In genomic region chr7:16484453-16485158, GRCh38 we compare ENCODE assay signal across 11 cellular contexts. TPM values are rescaled to one million over a fixed set of nuclear protein-coding genes. Genes with fewer than 3 reads are reported as not detected.
DNase-seq lines count a peak whose midpoint lies in the region; ATAC-seq and TF ChIP-seq lines count a peak whose summit lies in the region.
"Had no signal": no experiment of that assay in that cellular context is flagged by ENCODE, and none has a peak within 500 bp of the region (broad histone marks: within the 10 kb centered on the region; RNA-seq: fewer than 3 reads in every experiment).

No MANE protein-coding gene starts in this region.

- CTCF ChIA-PET in HEK293T (lab: Yijun Ruan, JAX) (no interaction called here), PC-9 (lab: Charles Lee) (interaction anchor here (0.8 kb wide), 1 partner anchor 80 kb away, joined by 5 read pairs; no protein-coding TSS in a partner anchor)

- H4K8ac ChIP-seq in trophoblast cell (ENCODE audit: low read depth, low read length) = no peak overlapping the region

- H2AFZ ChIP-seq in PC-9 (no peak overlapping the region), trophoblast cell (ENCODE audit: insufficient read depth, low read length, poor library complexity) (no peak overlapping the region)

- H4K12ac ChIP-seq in trophoblast cell (ENCODE audit: low read depth, low read length) = no peak overlapping the region

- H3K27me3 ChIP-seq in PC-9 (ENCODE audit: insufficient read depth, low read depth) (no peaks in the 10 kb centered on the region), trophoblast cell (ENCODE audit: insufficient read depth, low read length) (no peaks in the 10 kb centered on the region)

- no peak overlapping the region for H2BK5ac ChIP-seq in trophoblast cell (ENCODE audit: low read depth, low read length, poor library complexity)

- no peak overlapping the region for H2AK5ac ChIP-seq in trophoblast cell (ENCODE audit: low read length)

- BruUV-seq in PC-9 (replicated peaks; lab: Mats Ljungman, UMichigan) = no TSS peak

- H3K23ac ChIP-seq in trophoblast cell (ENCODE audit: low read length) = no peak overlapping the region

- intact Hi-C loops in PC-9 (cut with micrococcal nuclease; ENCODE audit: unreplicated experiment) = no loop called here

- no CpG with 5 or more reads among the region's 4 CpGs for WGBS in trophoblast cell (ENCODE audit: extremely low coverage, insufficient coverage, insufficient read length)

- H3K4me3 ChIP-seq in PC-9 (no peak overlapping the region), epithelial cell of proximal tubule (ENCODE audit: low read depth, low read length) (no peak overlapping the region), trophoblast cell (ENCODE audit: low read depth, low read length) (no peak overlapping the region)

- H3F3A ChIP-seq in PC-9 (ENCODE audit: insufficient read depth, low read depth) = peaks cover 13% of the 10 kb centered on the region

- H3K36me3 ChIP-seq in PC-9 (ENCODE audit: low read depth) = no peaks in the 10 kb centered on the region
- H3K36me3 ChIP-seq in trophoblast cell (ENCODE audit: control insufficient read depth in 1 of 2, insufficient read depth in 2 of 2, low read length in 2 of 2) = no peaks in the 10 kb centered on the region

- H3K9me2 ChIP-seq in PC-9 (ENCODE audit: insufficient read depth) = no peaks in the 10 kb centered on the region

- H3K79me1 ChIP-seq in trophoblast cell (ENCODE audit: low read length) = peaks cover 2% of the 10 kb centered on the region

- H3K27ac ChIP-seq in PC-9 (no peak overlapping the region), trophoblast cell (ENCODE audit: low read depth, low read length) (no peak overlapping the region)

- H3K14ac ChIP-seq in trophoblast cell (ENCODE audit: low read length) = no peak overlapping the region

- peak; percentile 13 for DNase-seq in HEK293T (ENCODE audit: extremely low spot score)
- peak; percentile 45 to 88 for DNase-seq in PC-9
- peak; percentile 12 for DNase-seq in epithelial cell of proximal tubule (ENCODE audit: low read depth)
- no peak for DNase-seq in trophoblast cell
- DNase-seq in chondrocyte (ENCODE audit: low spot score) = no peak
- no peak for DNase-seq in activated CD4-positive, alpha-beta T cell treated with anti-CD3 and anti-CD28 coated beads for 4 hours
- no peak for DNase-seq in KG1 (lab: John Stamatoyannopoulos, UW)
- DNase-seq: activated T-cell treated with anti-CD3 and anti-CD28 coated beads, Interleukin-2, amount 50 U/mL, for 48 hours; DMS 273 treated with DMSO at 0.1 percent for 48 hours had no signal

- H3K4me1 ChIP-seq in PC-9 (replicated peaks; ENCODE audit: insufficient read depth) (peaks cover 12% of the 10 kb centered on the region), trophoblast cell (ENCODE audit: control insufficient read depth in 1 of 2, insufficient read depth in 2 of 2, low read length in 2 of 2) (peaks cover 0 to 5% of the 10 kb centered on the region in 2 experiments)

- ATAC-seq in GM18870 (IDR thresholded peaks at IDR 0.05; ENCODE audit: unreplicated experiment) = no peak

- peak overlapping the region; percentile 1 for H2BK120ac ChIP-seq in trophoblast cell (ENCODE audit: insufficient read depth, low read length, poor library complexity)

- no peaks in the 10 kb centered on the region for H3K79me2 ChIP-seq in PC-9 (ENCODE audit: low read depth)
- no peaks in the 10 kb centered on the region for H3K79me2 ChIP-seq in trophoblast cell (ENCODE audit: control insufficient read depth, insufficient read depth, low read length, poor library complexity)

- H3K27me3 Mint-ChIP-seq in chondrocyte (ENCODE audit: low read depth) = no peaks in the 10 kb centered on the region

- POLR2A ChIA-PET in HEK293T (lab: Yijun Ruan, JAX) (no interaction called here), PC-9 (lab: Charles Lee; ENCODE audit: unreplicated experiment) (interaction anchor here (0.6 kb wide), 2 partner anchors 64 to 138 kb away, joined by 4 to 5 read pairs; partner anchors contain the start of gene CRPPA)

- no peak overlapping the region for H2BK12ac ChIP-seq in trophoblast cell (ENCODE audit: low read length)

- TF ChIP-seq CTCF in PC-9 (conservative IDR thresholded peaks at IDR 0.05) (no peak), epithelial cell of proximal tubule (conservative IDR thresholded peaks at IDR 0.05; ENCODE audit: low read depth, low read length) (no peak), chondrocyte (IDR thresholded peaks at IDR 0.05) (no peak)

- H3K9me3 ChIP-seq in PC-9 (ENCODE audit: insufficient read depth, low read depth) (no peaks in the 10 kb centered on the region), trophoblast cell (ENCODE audit: insufficient read depth, low read depth, low read length) (no peaks in the 10 kb centered on the region)

- H3K36me3 Mint-ChIP-seq in chondrocyte (ENCODE audit: low read depth) = peaks cover 1% of the 10 kb centered on the region

- no peak overlapping the region for H3K4ac ChIP-seq in trophoblast cell (ENCODE audit: low read depth, low read length)

- no peak overlapping the region for H4K91ac ChIP-seq in trophoblast cell (ENCODE audit: low read depth, low read length)

- H3K27ac Mint-ChIP-seq in chondrocyte (ENCODE audit: unreplicated experiment) = no peak overlapping the region

- H4K20me1 ChIP-seq in PC-9 (ENCODE audit: insufficient read depth) = no peaks in the 10 kb centered on the region

- no peak overlapping the region for H3K9ac ChIP-seq in trophoblast cell (ENCODE audit: low read length)

- H3K4me2 ChIP-seq in PC-9 (peak overlapping the region; percentile 12), trophoblast cell (ENCODE audit: low read length) (no peak overlapping the region)

- H3K18ac ChIP-seq in trophoblast cell (ENCODE audit: low read length) = no peak overlapping the region

- no peak overlapping the region for H3K4me3 Mint-ChIP-seq in chondrocyte (ENCODE audit: unreplicated experiment)
- H3K4me3 Mint-ChIP-seq: neural crest cell had no signal

- H3K9me3 Mint-ChIP-seq in chondrocyte (ENCODE audit: low read depth) = no peaks in the 10 kb centered on the region

- no peaks in the 10 kb centered on the region for H3K4me1 Mint-ChIP-seq in chondrocyte (ENCODE audit: low read depth)

TF ChIP-seq in HEK293T, 16 proteins besides CTCF, POLR2A, EP300 and RAD21:
- TF ChIP-seq ARNT (IDR thresholded peaks at IDR 0.05) (no peak), SUZ12 (IDR thresholded peaks at IDR 0.05) (no peak), FOXM1 (IDR thresholded peaks at IDR 0.05; ENCODE audit: borderline replicate concordance) (no peak), HDGF (IDR thresholded peaks at IDR 0.05; ENCODE audit: borderline replicate concordance) (no peak), FOXK2 (IDR thresholded peaks at IDR 0.05) (no peak), CTBP1 (IDR thresholded peaks at IDR 0.05; ENCODE audit: borderline replicate concordance) (no peak), ELF4 (IDR thresholded peaks at IDR 0.05) (no peak), LEF1 (IDR thresholded peaks at IDR 0.05; ENCODE audit: borderline replicate concordance) (no peak), PKNOX1 (IDR thresholded peaks at IDR 0.05) (no peak), ZNF384 (IDR thresholded peaks at IDR 0.05) (no peak), SP1 (IDR thresholded peaks at IDR 0.05) (no peak), NFRKB (IDR thresholded peaks at IDR 0.05) (no peak), L3MBTL2 (conservative IDR thresholded peaks at IDR 0.05) (no peak), BHLHE40 (IDR thresholded peaks at IDR 0.05; ENCODE audit: borderline replicate concordance) (no peak), FOXA1 (IDR thresholded peaks at IDR 0.05) (no peak), TARDBP (IDR thresholded peaks at IDR 0.05) (no peak)

RNA-seq across cellular contexts. Expression of gene SOSTDC1, which starts 19.1 kb away (rescaled TPM):
- not detected in 2 replicates for total RNA-seq in PC-9 (2021)
- total RNA-seq in epithelial cell of proximal tubule = 0.29 TPM in 1 of 2 replicates, not detected in the other
- 0.08 and 0.15 TPM in 2 replicates for polyA plus RNA-seq in trophoblast cell (2013)
- total RNA-seq in chondrocyte = not detected in 3 replicates

RNA-seq across cellular contexts. Expression of gene LRRC72, which starts 42.0 kb away (rescaled TPM):
- not detected in 2 replicates for total RNA-seq in PC-9 (2021)
- total RNA-seq in epithelial cell of proximal tubule = not detected in 2 replicates
- not detected in 2 replicates for polyA plus RNA-seq in trophoblast cell (2013)
- total RNA-seq in chondrocyte = not detected in 3 replicates
- total RNA-seq: neural crest cell had no signal

Comparison
In these comparisons a context has a peak if more than half of its experiments do, and no peak if none do; other contexts are left out.
1. DNase-seq: peak in HEK293T (single experiment), PC-9 (2 of 2) and epithelial cell of proximal tubule (single experiment); none in trophoblast cell (0 of 2), chondrocyte (single experiment), activated CD4-positive, alpha-beta T cell treated with anti-CD3 and anti-CD28 coated beads for 4 hours (0 of 2) and KG1 (single experiment).